In genomic region chr20:25402583-25402982, GRCh38 we compare ENCODE assay signal across 16 cellular contexts. TPM values are rescaled to one million over a fixed set of nuclear protein-coding genes. Genes with fewer than 3 reads are reported as not detected.
"Had no signal": no experiment of that assay in that cellular context is flagged by ENCODE, and none has a peak within 500 bp of the region (broad histone marks: within the 10 kb centered on the region; RNA-seq: fewer than 3 reads in every experiment).

No MANE protein-coding gene starts in this region.

- ATAC-seq: activated CD4-positive, alpha-beta T cell treated with anti-CD3 and anti-CD28 coated beads for 36 hours; stimulated activated effector memory CD8-positive, alpha-beta T cell treated with anti-CD3 and anti-CD28 coated beads, Interleukin-12 subunit alpha, Interleukin-12 subunit beta, amount 100 ng/mL, for 72 hours; T-cell had no signal

- H3K27me3 ChIP-seq: hepatocyte had no signal

- H2AFZ ChIP-seq: hepatocyte had no signal

- H3K4me2 ChIP-seq: hepatocyte had no signal

- H3K4me3 ChIP-seq: ascending aorta, coronary artery, hepatocyte, skin epidermis, tibial artery had no signal

- H3K9me3 ChIP-seq: ascending aorta had no signal

- DNase-seq: activated CD4-positive, alpha-beta memory T cell treated with anti-CD3 and anti-CD28 coated beads, Interleukin-2, amount 10 ng/mL, durations not matched to agents 7 days and 5 days; activated CD4-positive, alpha-beta T cell treated with anti-CD3 and anti-CD28 coated beads for 36 hours; activated CD8-positive, alpha-beta memory T cell treated with anti-CD3 and anti-CD28 coated beads, Interleukin-2, amount 50 U/mL, for 4 hours; activated naive CD4-positive, alpha-beta T cell; effector CD4-positive, alpha-beta T cell; naive B cell; retina; T-cell; T1000; tibial artery had no signal

- H3K36me3 ChIP-seq: ascending aorta, tibial artery had no signal

- H3K79me2 ChIP-seq: hepatocyte had no signal

- H3K27ac ChIP-seq: ascending aorta, coronary artery, hepatocyte, skin epidermis, tibial artery, VCaP had no signal

RNA-seq across cellular contexts. Expression of gene GINS1, which starts 4.9 kb away (rescaled TPM):
- total RNA-seq: ascending aorta had no signal
